8 cellular contexts compared by ENCODE assay signal in genomic region chr6:17707371-17707651, GRCh38. TPM values are rescaled to one million over a fixed set of nuclear protein-coding genes. Genes with fewer than 3 reads are reported as not detected.
DNase-seq lines count a peak whose midpoint lies in the region; ATAC-seq, FAIRE-seq and TF ChIP-seq lines count a peak whose summit lies in the region.

No MANE protein-coding gene starts in this region.

- H3K27ac ChIP-seq in Karpas-422 (ENCODE audit: low read length) = peak overlapping the region; percentile 33; the same call in 1 of the 2 replicates
- peak overlapping the region; percentile 100 for H3K27ac ChIP-seq in naive thymus-derived CD4-positive, alpha-beta T cell (ENCODE audit: low read depth, low read length)

- peaks cover 8% of the 10 kb centered on the region for H3K4me1 ChIP-seq in BE2C
- H3K4me1 ChIP-seq in Karpas-422 (ENCODE audit: low read length) = peaks cover 34% of the 10 kb centered on the region
- H3K4me1 ChIP-seq in naive thymus-derived CD4-positive, alpha-beta T cell (ENCODE audit: control insufficient read depth in 2 of 2, insufficient read depth in 2 of 2, low read length in 2 of 2) = peaks cover 19 to 22% of the 10 kb centered on the region in 2 donors

- H2AFZ ChIP-seq in Karpas-422 (ENCODE audit: low read length) = peak overlapping the region; percentile 76

- H3K36me3 Mint-ChIP-seq in naive thymus-derived CD4-positive, alpha-beta T cell = peaks cover 0 to 21% (median 0%) of the 10 kb centered on the region in 5 donors

- DNase-seq in BE2C (no peak), Karpas-422 (peak; percentile 44), bronchial epithelial cell (ENCODE audit: low read depth) (no peak), NCI-H1105 treated with DMSO at 0.1 percent for 48 hours (lab: John Stamatoyannopoulos, UW) (no peak), middle frontal gyrus (ENCODE audit: extremely low spot score, low spot score) (no peak), T1000 (lab: John Stamatoyannopoulos, UW) (no peak), SIG-M5 treated with dmso at 0.1 percent for 504 hours (lab: John Stamatoyannopoulos, UW; ENCODE audit: unreplicated experiment) (no peak)
- DNase-seq in naive thymus-derived CD4-positive, alpha-beta T cell = no peak

- TF ChIP-seq CTCF in BE2C (IDR thresholded peaks at IDR 0.05; ENCODE audit: low read depth, low read length) (no peak), bronchial epithelial cell (IDR thresholded peaks at IDR 0.05; ENCODE audit: insufficient read depth, low read length, severe bottlenecking) (no peak)

- peak overlapping the region; percentile 92 to 98 (median 95) for H3K27ac Mint-ChIP-seq in naive thymus-derived CD4-positive, alpha-beta T cell

- intact Hi-C loops in naive thymus-derived CD4-positive, alpha-beta T cell (cut with micrococcal nuclease) = loop anchor here (2.0 to 10.0 kb wide), 8 partner anchors 35 to 1573 kb away; partner anchors contain the start of genes ATXN1 (in 1 of the 2) and RNF144B (in 1 of the 2)

- peaks cover 0 to 2% (median 0%) of the 10 kb centered on the region in 5 donors for H3K27me3 Mint-ChIP-seq in naive thymus-derived CD4-positive, alpha-beta T cell

- peaks cover 44% of the 10 kb centered on the region for H3K79me2 ChIP-seq in Karpas-422 (ENCODE audit: low read length)

- H3K4me3 ChIP-seq in BE2C (ENCODE audit: low read depth, low read length) (peak overlapping the region; percentile 75), Karpas-422 (ENCODE audit: low read length) (peak overlapping the region; percentile 74), bronchial epithelial cell (ENCODE audit: low read depth, low read length) (peak overlapping the region; percentile 94)
- H3K4me3 ChIP-seq in naive thymus-derived CD4-positive, alpha-beta T cell (ENCODE audit: low read length) = peak overlapping the region; percentile 94

- no peak for ATAC-seq in naive thymus-derived CD4-positive, alpha-beta T cell

- peaks cover 8% of the 10 kb centered on the region; the same call in 1 of the 2 replicates for H4K20me1 ChIP-seq in Karpas-422 (ENCODE audit: insufficient read depth, low read depth, low read length)

- H3K36me3 ChIP-seq in BE2C (no peaks in the 10 kb centered on the region), Karpas-422 (ENCODE audit: insufficient read depth, low read length) (no peaks in the 10 kb centered on the region), bronchial epithelial cell (ENCODE audit: control insufficient read depth, insufficient read depth, low read length) (no peaks in the 10 kb centered on the region)
- peaks cover 0 to 7% (median 0%) of the 10 kb centered on the region in 3 experiments for H3K36me3 ChIP-seq in naive thymus-derived CD4-positive, alpha-beta T cell (ENCODE audit: control insufficient read depth in 2 of 3, insufficient read depth in 3 of 3, low read length in 3 of 3)

- peaks cover 8 to 47% (median 32%) of the 10 kb centered on the region in 7 donors for H3K4me1 Mint-ChIP-seq in naive thymus-derived CD4-positive, alpha-beta T cell

- POLR2A ChIA-PET in naive thymus-derived CD4-positive, alpha-beta T cell (lab: Charles Lee) = interaction anchor here (1.3 to 2.6 kb wide), 5 partner anchors 12 to 449 kb away, joined by 3 to 44 read pairs (median 4); partner anchors contain the start of genes FAM8A1, KDM1B and TPMT

- peaks cover 0 to 3% (median 0%) of the 10 kb centered on the region in 11 donors for H3K9me3 Mint-ChIP-seq in naive thymus-derived CD4-positive, alpha-beta T cell

- peak overlapping the region; percentile 70 for H3K4me2 ChIP-seq in Karpas-422 (ENCODE audit: low read depth, low read length, poor library complexity, severe bottlenecking)

- no peaks in the 10 kb centered on the region for H3K9me2 ChIP-seq in Karpas-422 (replicated peaks; ENCODE audit: insufficient read depth, low read length)

- CTCF ChIA-PET in naive thymus-derived CD4-positive, alpha-beta T cell (lab: Charles Lee) = interaction anchor here (0.6 to 1.5 kb wide), 5 partner anchors 8 to 123 kb away, joined by 3 to 5 read pairs (median 3); partner anchors contain the start of gene FAM8A1

- H3K4me3 Mint-ChIP-seq in naive thymus-derived CD4-positive, alpha-beta T cell = peak overlapping the region; percentile 86 to 97 (median 94)

- H3K27me3 ChIP-seq in BE2C (no peaks in the 10 kb centered on the region), Karpas-422 (ENCODE audit: low read length) (no peaks in the 10 kb centered on the region), bronchial epithelial cell (ENCODE audit: control insufficient read depth, insufficient read depth, low read length) (no peaks in the 10 kb centered on the region)
- H3K27me3 ChIP-seq in naive thymus-derived CD4-positive, alpha-beta T cell (ENCODE audit: control insufficient read depth in 2 of 2, insufficient read depth in 2 of 2, low read length in 2 of 2) = no peaks in the 10 kb centered on the region

- peak overlapping the region; percentile 98 for H3K9ac ChIP-seq in Karpas-422 (ENCODE audit: low read length)

- H3K9me3 ChIP-seq in BE2C (no peaks in the 10 kb centered on the region), Karpas-422 (ENCODE audit: low read length) (no peaks in the 10 kb centered on the region)
- H3K9me3 ChIP-seq in naive thymus-derived CD4-positive, alpha-beta T cell (ENCODE audit: control insufficient read depth in 2 of 3, low read length in 3 of 3) = no peaks in the 10 kb centered on the region

- no peak for FAIRE-seq in bronchial epithelial cell (lab: Jason Lieb, UNC)

RNA-seq across cellular contexts. Expression of gene NUP153, which starts 0.6 kb away (rescaled TPM):
- 24.9 TPM for polyA plus RNA-seq in BE2C (2012; ENCODE audit: insufficient read depth, insufficient read length, low read depth)
- 29.0 and 53.0 TPM in 2 replicates for total RNA-seq in Karpas-422 (2014; rRNA removed; shearing (Covaris generic); ENCODE audit: low replicate concordance)
- 13.2 and 13.6 TPM in 2 replicates for total RNA-seq in bronchial epithelial cell
- 10 to 100 TPM; 47.7 to 90.9 (median 53.0) TPM for total RNA-seq in naive thymus-derived CD4-positive, alpha-beta T cell
- 1 to 10 TPM; 2.5 to 6.5 TPM for polyA plus RNA-seq in naive thymus-derived CD4-positive, alpha-beta T cell
